ENCODE assay signal across 9 cellular contexts in genomic region chr12:64674367-64674922, GRCh38.
DNase-seq lines count a peak whose midpoint lies in the region; ATAC-seq and TF ChIP-seq lines count a peak whose summit lies in the region.
"Had no signal": no experiment of that assay in that cellular context is flagged by ENCODE, and none has a peak within 500 bp of the region (broad histone marks: within the 10 kb centered on the region; RNA-seq: fewer than 3 reads in every experiment).

No MANE protein-coding gene starts in this region.

- peak overlapping the region; percentile 74 for H3K27ac Mint-ChIP-seq in MCF 10A (ENCODE audit: low read depth, unreplicated experiment)
- peak overlapping the region; percentile 86 for H3K27ac Mint-ChIP-seq in activated CD8-positive, alpha-beta T cell treated with anti-CD3 and anti-CD28 coated beads, Interleukin-2, amount 10 ng/mL, durations not matched to agents 7 days and 5 days

- no peaks in the 10 kb centered on the region for H3K9me3 Mint-ChIP-seq in MCF 10A (ENCODE audit: unreplicated experiment)
- no peaks in the 10 kb centered on the region for H3K9me3 Mint-ChIP-seq in activated CD8-positive, alpha-beta T cell treated with anti-CD3 and anti-CD28 coated beads, Interleukin-2, amount 10 ng/mL, durations not matched to agents 7 days and 5 days (ENCODE audit: insufficient read depth)

- TF ChIP-seq CTCF in MCF 10A (IDR thresholded peaks at IDR 0.05; ENCODE audit: unreplicated experiment) (no peak), mammary epithelial cell (conservative IDR thresholded peaks at IDR 0.05 in 1 of 2, IDR thresholded peaks at IDR 0.05 in 1 of 2; ENCODE audit: extremely low read depth in 1 of 2, insufficient read depth in 1 of 2, low read depth in 1 of 2, low read length in 2 of 2) (no peak), left ventricle myocardium inferior (IDR thresholded peaks at IDR 0.05; ENCODE audit: borderline replicate concordance) (no peak)

- H3K4me3 ChIP-seq in mammary epithelial cell (replicated peaks in 1 of 3; ENCODE audit: insufficient read depth in 1 of 3, low read depth in 2 of 3, low read length in 3 of 3) (no peak overlapping the region), left ventricle myocardium inferior (no peak overlapping the region), thymus (ENCODE audit: low read length) (no peak overlapping the region)

- H3K4me2 ChIP-seq in mammary epithelial cell (ENCODE audit: insufficient read depth, low read depth, low read length): no peak overlapping the region

- BruUV-seq in MCF 10A (replicated peaks; lab: Mats Ljungman, UMichigan) (no TSS peak), mammary epithelial cell (replicated peaks; lab: Mats Ljungman, UMichigan) (no TSS peak)

- H3K4me1 ChIP-seq in mammary epithelial cell (ENCODE audit: insufficient read depth, low read length) (peaks cover 53% of the 10 kb centered on the region), left ventricle myocardium inferior (peaks cover 98% of the 10 kb centered on the region), thymus (ENCODE audit: control insufficient read depth, insufficient read depth, low read length) (peaks cover 54% of the 10 kb centered on the region)

- peak; percentile 53 for ATAC-seq in activated CD8-positive, alpha-beta T cell treated with anti-CD3 and anti-CD28 coated beads, Interleukin-2, amount 10 ng/mL, durations not matched to agents 7 days and 5 days
- ATAC-seq in GM19023 (IDR thresholded peaks at IDR 0.05; ENCODE audit: unreplicated experiment): no peak

- POLR2A ChIA-PET in MCF 10A (lab: Yijun Ruan, JAX): interaction anchor here (0.9 to 5.4 kb wide), 2 partner anchors 62 to 64 kb away, joined by 3 to 56 read pairs; partner anchors contain the start of gene RASSF3
- POLR2A ChIA-PET in activated CD8-positive, alpha-beta T cell treated with anti-CD3 and anti-CD28 coated beads, Interleukin-2, amount 10 ng/mL, durations not matched to agents 7 days and 5 days (lab: Charles Lee): interaction anchor here (0.9 kb wide), 1 partner anchor 13 kb away, joined by 3 read pairs; no protein-coding TSS in a partner anchor

- intact Hi-C loops in MCF 10A (cut with micrococcal nuclease) (no loop called here), mammary epithelial cell (cut with micrococcal nuclease) (no loop called here), left ventricle myocardium inferior (cut with micrococcal nuclease) (loop anchor here (10.0 kb wide), 1 partner anchor 60 kb away; the partner anchor contains the start of gene RASSF3)

- in situ Hi-C loops in mammary epithelial cell (cut with MboI; ENCODE audit: low sequenced_read_pairs in 2 of 2): loop anchor here in 1 of 2 donors (10.0 kb wide), 1 partner anchor 60 kb away; the partner anchor contains the start of gene RASSF3

- no peaks in the 10 kb centered on the region for H3K9me3 ChIP-seq in mammary epithelial cell (replicated peaks; ENCODE audit: insufficient read depth, low read length)
- no peaks in the 10 kb centered on the region for H3K9me3 ChIP-seq in left ventricle myocardium inferior (replicated peaks)
- H3K9me3 ChIP-seq in thymus (ENCODE audit: control insufficient read depth): no peaks in the 10 kb centered on the region

- no peaks in the 10 kb centered on the region for H3K27me3 ChIP-seq in mammary epithelial cell (ENCODE audit: insufficient read depth, low read length)
- H3K27me3 ChIP-seq in left ventricle myocardium inferior (ENCODE audit: low read depth): no peaks in the 10 kb centered on the region
- no peaks in the 10 kb centered on the region for H3K27me3 ChIP-seq in thymus (ENCODE audit: control insufficient read depth, insufficient read depth)

- no peaks in the 10 kb centered on the region for H3K27me3 Mint-ChIP-seq in MCF 10A (ENCODE audit: insufficient read depth, unreplicated experiment)
- H3K27me3 Mint-ChIP-seq in activated CD8-positive, alpha-beta T cell treated with anti-CD3 and anti-CD28 coated beads, Interleukin-2, amount 10 ng/mL, durations not matched to agents 7 days and 5 days (ENCODE audit: low read depth): no peaks in the 10 kb centered on the region

- no peak overlapping the region for H3K27ac ChIP-seq in mammary epithelial cell (ENCODE audit: insufficient read depth, low read depth, low read length)
- H3K27ac ChIP-seq in left ventricle myocardium inferior (replicated peaks): peak overlapping the region; percentile 74
- H3K27ac ChIP-seq in thymus (ENCODE audit: low read depth): peak overlapping the region; percentile 74

- DNase-seq in MCF 10A (ENCODE audit: unreplicated experiment) (no peak), mammary epithelial cell (no peak), left ventricle myocardium inferior (no peak), NCI-H128 (lab: John Stamatoyannopoulos, UW; ENCODE audit: unreplicated experiment) (no peak), nucleus accumbens (lab: John Stamatoyannopoulos, UW) (no peak)
- peak; percentile 77 for DNase-seq in activated CD8-positive, alpha-beta T cell treated with anti-CD3 and anti-CD28 coated beads, Interleukin-2, amount 10 ng/mL, durations not matched to agents 7 days and 5 days
- DNase-seq: stimulated activated CD4-positive, alpha-beta T cell treated with anti-CD3 and anti-CD28 coated beads, Interleukin-4, amount 100 ng/mL, for 1 hour had no signal

- H3K36me3 ChIP-seq in mammary epithelial cell (ENCODE audit: insufficient read depth, low read length) (no peaks in the 10 kb centered on the region), left ventricle myocardium inferior (no peaks in the 10 kb centered on the region), thymus (ENCODE audit: control insufficient read depth, insufficient read depth) (no peaks in the 10 kb centered on the region)

- no peaks in the 10 kb centered on the region for H3K36me3 Mint-ChIP-seq in MCF 10A (ENCODE audit: insufficient read depth, unreplicated experiment)
- peaks cover 27% of the 10 kb centered on the region for H3K36me3 Mint-ChIP-seq in activated CD8-positive, alpha-beta T cell treated with anti-CD3 and anti-CD28 coated beads, Interleukin-2, amount 10 ng/mL, durations not matched to agents 7 days and 5 days (ENCODE audit: low read depth)

- peaks cover 56% of the 10 kb centered on the region for H3K4me1 Mint-ChIP-seq in MCF 10A (ENCODE audit: insufficient read depth, unreplicated experiment)
- peaks cover 89% of the 10 kb centered on the region for H3K4me1 Mint-ChIP-seq in activated CD8-positive, alpha-beta T cell treated with anti-CD3 and anti-CD28 coated beads, Interleukin-2, amount 10 ng/mL, durations not matched to agents 7 days and 5 days (ENCODE audit: low read depth)

- WGBS in mammary epithelial cell (ENCODE audit: low coverage, missing lambda C conversion rate): 85% methylated on average over 8 of the region's 10 CpGs
- WGBS in thymus: 55% methylated on average over 10 of the region's 10 CpGs

- no peaks in the 10 kb centered on the region for H4K20me1 ChIP-seq in mammary epithelial cell (ENCODE audit: insufficient read depth, low read length)

- H3K9ac ChIP-seq in mammary epithelial cell (ENCODE audit: insufficient read depth, low read length): no peak overlapping the region

- H2AFZ ChIP-seq in mammary epithelial cell (ENCODE audit: low read depth, low read length): no peak overlapping the region

- H3K79me2 ChIP-seq in mammary epithelial cell (ENCODE audit: insufficient read depth, low read length): peaks cover 76% of the 10 kb centered on the region

- CTCF ChIA-PET in MCF 10A (lab: Yijun Ruan, JAX) (interaction anchor here (0.6 to 2.7 kb wide), 3 partner anchors 23 to 125 kb away, joined by 3 to 8 read pairs (median 5); no protein-coding TSS in a partner anchor), mammary epithelial cell (lab: Charles Lee; ENCODE audit: low non-redundant PET) (no interaction called here)
- CTCF ChIA-PET in activated CD8-positive, alpha-beta T cell treated with anti-CD3 and anti-CD28 coated beads, Interleukin-2, amount 10 ng/mL, durations not matched to agents 7 days and 5 days (lab: Charles Lee): interaction anchor here (1.0 to 2.1 kb wide), 5 partner anchors 9 to 125 kb away, joined by 3 to 8 read pairs (median 5); no protein-coding TSS in a partner anchor

- dilution Hi-C loops in mammary epithelial cell (cut with HindIII; ENCODE audit: low sequenced_read_pairs): no loop called here

- H3K4me3 Mint-ChIP-seq in MCF 10A (ENCODE audit: unreplicated experiment): no peak overlapping the region
- H3K4me3 Mint-ChIP-seq in activated CD8-positive, alpha-beta T cell treated with anti-CD3 and anti-CD28 coated beads, Interleukin-2, amount 10 ng/mL, durations not matched to agents 7 days and 5 days: peak overlapping the region; percentile 54
